In the genomic region with DNA sequence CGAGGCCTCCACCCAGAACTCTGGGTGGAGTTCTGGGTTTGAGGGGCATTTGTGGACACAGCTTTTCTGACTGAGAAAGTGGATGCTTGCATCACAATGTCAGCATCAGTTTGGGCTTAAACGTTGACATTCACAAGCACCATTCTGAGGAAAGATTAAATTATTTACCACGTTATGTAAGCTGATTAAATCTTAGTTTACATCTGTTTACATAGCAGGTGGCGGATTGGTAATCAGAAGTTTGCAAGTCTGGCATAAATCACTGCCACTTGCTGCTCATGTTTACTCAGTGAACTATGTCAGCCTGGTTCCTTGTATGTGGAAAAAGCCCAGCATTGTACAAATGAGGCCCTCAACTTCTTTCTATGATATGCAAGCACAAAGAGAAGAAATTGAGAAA, we compare ENCODE assay signal across 17 cellular contexts.
DNase-seq lines count a peak whose midpoint lies in the region; ATAC-seq, FAIRE-seq and TF ChIP-seq lines count a peak whose summit lies in the region.
"Had no signal": no experiment of that assay in that cellular context is flagged by ENCODE, and none has a peak within 500 bp of the region (broad histone marks: within the 10 kb centered on the region; RNA-seq: fewer than 3 reads in every experiment).

No MANE protein-coding gene starts in this region.

- no peak overlapping the region for H4K12ac ChIP-seq in trophoblast cell (ENCODE audit: low read depth, low read length)

- H2BK120ac ChIP-seq in trophoblast cell (ENCODE audit: insufficient read depth, low read length, poor library complexity): no peak overlapping the region

- no peak overlapping the region for H3K4ac ChIP-seq in trophoblast cell (ENCODE audit: low read depth, low read length)

- peaks cover 0 to 3% of the 10 kb centered on the region in 2 experiments for H3K36me3 ChIP-seq in trophoblast cell (ENCODE audit: control insufficient read depth in 1 of 2, insufficient read depth in 2 of 2, low read length in 2 of 2)
- H3K36me3 ChIP-seq: BLaER1 had no signal

- no peak overlapping the region for H3K18ac ChIP-seq in trophoblast cell (ENCODE audit: low read length)

- H3K27ac ChIP-seq in trophoblast cell (ENCODE audit: low read depth, low read length): no peak overlapping the region
- H3K27ac ChIP-seq: BLaER1 had no signal

- H3K4me3 ChIP-seq in trophoblast cell (ENCODE audit: low read depth, low read length): no peak overlapping the region
- H3K4me3 ChIP-seq: BLaER1, GM12878, GM23338 had no signal

- no peak for TF ChIP-seq CTCF in D721Med (IDR thresholded peaks at IDR 0.05; ENCODE audit: insufficient read depth, missing control alignments)

- no peaks in the 10 kb centered on the region for H3K79me2 ChIP-seq in trophoblast cell (ENCODE audit: control insufficient read depth, insufficient read depth, low read length, poor library complexity)

- no peak overlapping the region for H3K23ac ChIP-seq in trophoblast cell (ENCODE audit: low read length)

- no peak overlapping the region for H4K8ac ChIP-seq in trophoblast cell (ENCODE audit: low read depth, low read length)

- H3K9me3 ChIP-seq in trophoblast cell (ENCODE audit: insufficient read depth, low read depth, low read length): no peaks in the 10 kb centered on the region
- H3K9me3 ChIP-seq: BLaER1 had no signal

- DNase-seq in DMS153 (lab: John Stamatoyannopoulos, UW): peak; percentile 12
- DNase-seq in DMS153 treated with DMSO at 0.1 percent for 48 hours (lab: John Stamatoyannopoulos, UW; ENCODE audit: unreplicated experiment): no peak
- no peak for DNase-seq in D721Med (ENCODE audit: insufficient read length, low spot score)
- DNase-seq in NCI-H82 treated with DMSO at 0.1 percent for 48 hours (lab: John Stamatoyannopoulos, UW; ENCODE audit: unreplicated experiment): peak; percentile 30
- no peak for DNase-seq in left lobe of liver (ENCODE audit: low spot score)
- DNase-seq in stimulated activated CD4-positive, alpha-beta T cell treated with anti-CD3 and anti-CD28 coated beads, Interleukin-1b, Interleukin-23, amount 100 ng/mL, for 48 hours: no peak
- DNase-seq in trophoblast cell: no peak
- DNase-seq: 8988T, AML-193, DMS79, H9, IMR-90 had no signal

- H2AFZ ChIP-seq in trophoblast cell (ENCODE audit: insufficient read depth, low read length, poor library complexity): no peak overlapping the region
- H2AFZ ChIP-seq: GM23338 had no signal

- FAIRE-seq in D721Med (lab: Jason Lieb, UNC): peak; percentile 99
- FAIRE-seq: GM12878, GM18507 had no signal

- no peaks in the 10 kb centered on the region for H3K79me1 ChIP-seq in trophoblast cell (ENCODE audit: low read length)

- H3K9ac ChIP-seq in trophoblast cell (ENCODE audit: low read length): no peak overlapping the region
- H3K9ac ChIP-seq: BLaER1 had no signal

- peak; percentile 22 for ATAC-seq in left lobe of liver
- ATAC-seq in GM21390 (IDR thresholded peaks at IDR 0.05; ENCODE audit: unreplicated experiment): no peak
- ATAC-seq: GM12878, GM23338 had no signal

- no peak overlapping the region for H2BK12ac ChIP-seq in trophoblast cell (ENCODE audit: low read length)

- no peak overlapping the region for H4K91ac ChIP-seq in trophoblast cell (ENCODE audit: low read depth, low read length)

- no peaks in the 10 kb centered on the region for H3K4me1 ChIP-seq in trophoblast cell (ENCODE audit: control insufficient read depth in 1 of 2, insufficient read depth in 2 of 2, low read length in 2 of 2)
- H3K4me1 ChIP-seq: BLaER1 had no signal

- no peaks in the 10 kb centered on the region for H3K27me3 ChIP-seq in trophoblast cell (ENCODE audit: insufficient read depth, low read length)
- H3K27me3 ChIP-seq: BLaER1 had no signal

- WGBS in trophoblast cell (ENCODE audit: extremely low coverage, insufficient coverage, insufficient read length): no CpG with 5 or more reads among the region's 4 CpGs

- no peak overlapping the region for H3K4me2 ChIP-seq in trophoblast cell (ENCODE audit: low read length)
- H3K4me2 ChIP-seq: BLaER1, GM23338 had no signal

- H3K14ac ChIP-seq in trophoblast cell (ENCODE audit: low read length): no peak overlapping the region

- no peak overlapping the region for H2BK5ac ChIP-seq in trophoblast cell (ENCODE audit: low read depth, low read length, poor library complexity)

- no peak overlapping the region for H2AK5ac ChIP-seq in trophoblast cell (ENCODE audit: low read length)

Comparison
In these comparisons a context has a peak if more than half of its experiments do, and no peak if none do; other contexts are left out.
1. DNase-seq: peak in DMS153 (single experiment) and NCI-H82 treated with DMSO at 0.1 percent for 48 hours (single experiment); none in DMS153 treated with DMSO at 0.1 percent for 48 hours (single experiment), D721Med (single experiment), left lobe of liver (single experiment), stimulated activated CD4-positive, alpha-beta T cell treated with anti-CD3 and anti-CD28 coated beads, Interleukin-1b, Interleukin-23, amount 100 ng/mL, for 48 hours (single experiment) and trophoblast cell (0 of 2).